Comparison of ENCODE assay signal across 22 cellular contexts in the genomic region with DNA sequence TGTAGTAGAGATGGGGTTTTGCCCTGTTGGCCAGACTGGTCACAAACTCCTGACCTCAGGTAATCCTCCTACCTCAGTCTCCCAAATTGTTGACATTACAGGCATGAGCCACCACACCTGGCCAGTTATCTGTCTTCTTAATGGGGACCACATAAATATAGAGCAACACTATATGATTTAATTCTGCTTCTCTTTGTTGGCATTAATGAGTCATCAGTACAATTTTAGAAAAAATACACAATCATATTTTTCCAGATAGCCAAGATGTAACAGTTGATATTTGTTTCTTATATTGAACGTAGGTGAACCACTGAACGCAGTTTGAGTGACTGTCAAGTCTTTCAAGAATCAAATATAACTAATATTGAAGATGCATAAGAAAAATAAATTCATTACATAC.
"Had no signal": no experiment of that assay in that cellular context is flagged by ENCODE, and none has a peak within 500 bp of the region (broad histone marks: within the 10 kb centered on the region; RNA-seq: fewer than 3 reads in every experiment).

No MANE protein-coding gene starts in this region.

- DNase-seq: activated CD4-positive, alpha-beta memory T cell treated with anti-CD3 and anti-CD28 coated beads, Interleukin-2, amount 10 ng/mL, durations not matched to agents 7 days and 5 days; activated CD4-positive, alpha-beta T cell treated with anti-CD3 and anti-CD28 coated beads for 36 hours; activated CD4-positive, alpha-beta T cell treated with anti-CD3 and anti-CD28 coated beads, Interleukin-2, amount 50 U/mL, for 1 hour; activated CD8-positive, alpha-beta memory T cell treated with anti-CD3 and anti-CD28 coated beads, Interleukin-2, amount 50 U/mL, for 48 hours; activated effector memory CD4-positive, alpha-beta T cell treated with Interleukin-2 at 50 U/mL for 16 hours; activated naive CD4-positive, alpha-beta T cell; activated T-cell treated with anti-CD3 and anti-CD28 coated beads, Interleukin-2, amount 50 U/mL, for 1 hour; brain microvascular endothelial cell; cerebellar nuclear complex; Kasumi-1; KBM-7; NCI-H1048; NCI-H146; NCI-H187 treated with DMSO at 0.1 percent for 48 hours; NCI-H2081 treated with DMSO at 0.1 percent for 48 hours; NCI-H446; NCI-H524; SHP77 treated with DMSO at 0.1 percent for 48 hours; T-cell; WERI-Rb-1 had no signal

- ATAC-seq: activated CD4-positive, alpha-beta T cell treated with anti-CD3 and anti-CD28 coated beads for 36 hours; T-cell had no signal

- H3K27ac ChIP-seq: brain microvascular endothelial cell, WERI-Rb-1 had no signal

- H3K4me3 Mint-ChIP-seq: activated CD4-positive, alpha-beta memory T cell treated with anti-CD3 and anti-CD28 coated beads, Interleukin-2, amount 10 ng/mL, durations not matched to agents 7 days and 5 days; activated CD4-positive, alpha-beta T cell treated with anti-CD3 and anti-CD28 coated beads for 36 hours; activated naive CD4-positive, alpha-beta T cell treated with anti-CD3 and anti-CD28 coated beads, Interleukin-2, amount 50 U/mL, for 24 hours; T-cell had no signal

- H3K9me3 Mint-ChIP-seq: activated CD4-positive, alpha-beta memory T cell treated with anti-CD3 and anti-CD28 coated beads, Interleukin-2, amount 10 ng/mL, durations not matched to agents 7 days and 5 days; activated naive CD4-positive, alpha-beta T cell treated with anti-CD3 and anti-CD28 coated beads, Interleukin-2, amount 50 U/mL, for 24 hours; T-cell had no signal

- H3K27me3 Mint-ChIP-seq: activated CD4-positive, alpha-beta memory T cell treated with anti-CD3 and anti-CD28 coated beads, Interleukin-2, amount 10 ng/mL, durations not matched to agents 7 days and 5 days; activated CD4-positive, alpha-beta T cell treated with anti-CD3 and anti-CD28 coated beads for 36 hours; activated naive CD4-positive, alpha-beta T cell treated with anti-CD3 and anti-CD28 coated beads, Interleukin-2, amount 50 U/mL, for 24 hours; T-cell had no signal

- H3K27ac Mint-ChIP-seq: activated CD4-positive, alpha-beta memory T cell treated with anti-CD3 and anti-CD28 coated beads, Interleukin-2, amount 10 ng/mL, durations not matched to agents 7 days and 5 days; activated CD4-positive, alpha-beta T cell treated with anti-CD3 and anti-CD28 coated beads for 36 hours; activated naive CD4-positive, alpha-beta T cell treated with anti-CD3 and anti-CD28 coated beads, Interleukin-2, amount 50 U/mL, for 24 hours; T-cell had no signal

- FAIRE-seq: RCC 7860 had no signal

- H3K4me1 Mint-ChIP-seq: activated CD4-positive, alpha-beta memory T cell treated with anti-CD3 and anti-CD28 coated beads, Interleukin-2, amount 10 ng/mL, durations not matched to agents 7 days and 5 days had no signal

- H3K36me3 ChIP-seq: brain microvascular endothelial cell had no signal

- H3K27me3 ChIP-seq: brain microvascular endothelial cell had no signal
